8 cellular contexts compared by ENCODE assay signal in the genomic region with DNA sequence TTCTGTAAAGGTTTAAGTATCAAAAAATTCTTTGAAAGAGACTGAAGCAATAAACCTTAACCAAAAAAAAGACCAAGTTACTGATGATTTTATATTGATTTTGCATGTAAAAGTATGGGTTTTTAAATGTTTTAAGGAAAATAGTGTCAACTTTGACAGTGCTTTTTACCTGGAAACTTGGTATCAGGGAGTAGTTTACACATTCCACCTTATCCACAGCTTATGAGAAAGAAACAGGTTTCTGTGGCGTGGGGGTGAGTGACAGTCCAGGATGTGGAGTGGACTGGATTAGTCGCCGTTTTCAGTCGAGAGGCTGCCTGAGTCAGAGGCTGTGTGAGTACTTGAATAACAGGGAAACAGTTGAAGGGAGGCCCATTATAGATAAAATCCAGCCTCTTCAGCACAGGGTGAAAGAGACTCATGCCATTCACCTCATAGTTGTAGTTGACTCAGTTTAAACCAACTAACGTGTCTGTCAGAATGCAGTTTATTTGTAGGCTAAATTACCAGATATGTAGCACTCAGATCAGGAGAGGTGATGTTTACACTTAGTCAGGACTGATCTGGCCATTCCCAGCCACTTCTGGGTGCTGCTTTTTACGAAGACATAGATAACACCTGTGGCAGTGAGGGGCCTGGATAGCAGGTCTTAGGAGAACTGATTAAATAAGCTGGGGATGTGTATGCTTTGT. TPM values are rescaled to one million over a fixed set of nuclear protein-coding genes. Genes with fewer than 3 reads are reported as not detected.
DNase-seq lines count a peak whose midpoint lies in the region; ATAC-seq and TF ChIP-seq lines count a peak whose summit lies in the region.

No MANE protein-coding gene starts in this region.

- WGBS in ovary, 3 donors: 72 to 76% (median 75%) methylated on average over 6 of the region's 6 CpGs

- TF ChIP-seq POLR2A in ovary (IDR thresholded peaks at IDR 0.05): no peak

- H3K27me3 ChIP-seq in ovary: no peaks in the 10 kb centered on the region

- POLR2A ChIA-PET in WTC11 (lab: Charles Lee): no interaction called here

- no peak for TF ChIP-seq CTCF in WTC11 (IDR thresholded peaks at IDR 0.05)
- no peak for TF ChIP-seq CTCF in ovary (IDR thresholded peaks at IDR 0.05)

- no peaks in the 10 kb centered on the region for H3K36me3 ChIP-seq in ovary

- peaks cover 5% of the 10 kb centered on the region for H3K36me3 Mint-ChIP-seq in WTC11

- H3K4me3 Mint-ChIP-seq in WTC11: no peak overlapping the region

- H3K27me3 Mint-ChIP-seq in WTC11 (ENCODE audit: low read depth): no peaks in the 10 kb centered on the region

- H3K27ac ChIP-seq in ovary: peak overlapping the region; percentile 3 to 9

- DNase-seq in WTC11 (ENCODE audit: low spot score) (no peak), ovary (no peak), NCI-H82 (lab: John Stamatoyannopoulos, UW) (no peak), NCI-H2171 treated with DMSO at 0.1 percent for 48 hours (lab: John Stamatoyannopoulos, UW) (no peak)
- peak; percentile 43 for DNase-seq in effector CD4-positive, alpha-beta T cell

- H3K4me3 ChIP-seq in ovary: no peak overlapping the region

- no peaks in the 10 kb centered on the region for H3K9me3 Mint-ChIP-seq in WTC11

- ATAC-seq in GM18909 (IDR thresholded peaks at IDR 0.05; ENCODE audit: poor library complexity, unreplicated experiment) (peak; percentile 47), HG03342 (IDR thresholded peaks at IDR 0.05; ENCODE audit: unreplicated experiment) (peak; percentile 40), WTC11 (no peak), HG02763 (IDR thresholded peaks at IDR 0.05; ENCODE audit: unreplicated experiment) (no peak)

- peaks cover 14% of the 10 kb centered on the region for H3K4me1 Mint-ChIP-seq in WTC11

- H3K9me3 ChIP-seq in ovary: no peaks in the 10 kb centered on the region

- intact Hi-C loops in ovary (cut with DNase I): loop anchor here in 1 of 4 donors (10.0 kb wide), 1 partner anchor 127 kb away; no protein-coding TSS in a partner anchor

- CTCF ChIA-PET in WTC11 (lab: Charles Lee): no interaction called here

- no peak for TF ChIP-seq EP300 in ovary (IDR thresholded peaks at IDR 0.05)

- peaks cover 7% of the 10 kb centered on the region for H3K4me1 ChIP-seq in ovary (ENCODE audit: insufficient read depth)

- peak overlapping the region; percentile 21; the same call in 1 of the 2 replicates for H3K27ac Mint-ChIP-seq in WTC11

TF ChIP-seq in WTC11, 78 proteins besides CTCF, POLR2A, EP300 and RAD21:
- TF ChIP-seq ZNF396 (CRISPR knock-in tag; IDR thresholded peaks at IDR 0.05; ENCODE audit: borderline replicate concordance) (no peak), ZNF423 (CRISPR knock-in tag; IDR thresholded peaks at IDR 0.05) (no peak), CBFB (CRISPR knock-in tag; IDR thresholded peaks at IDR 0.05; ENCODE audit: low read depth) (no peak), RORB (CRISPR knock-in tag; IDR thresholded peaks at IDR 0.05) (no peak)

RNA-seq across cellular contexts. Expression of a gene that starts 0.6 kb away (rescaled TPM):
- total RNA-seq in WTC11 (2021) (0.13 to 0.14 TPM in 2 of 3 replicates, not detected in the other), ovary (10 to 100 TPM in 2 of 7 donors, 1 to 10 TPM in 5; 2.4 to 14.6 (median 5.5) TPM)
- polyA plus RNA-seq in ovary: 1 to 10 TPM; 4.7 to 7.6 TPM

RNA-seq across cellular contexts. Expression of a gene that starts 49.6 kb away (rescaled TPM):
- total RNA-seq in WTC11 (2021) (0.09 TPM in 1 of 3 replicates, not detected in the others), ovary (under 1 TPM in 1 of 7 donors, not detected in 6; 0.30 TPM)
- polyA plus RNA-seq in ovary: under 1 TPM in 1 of 2 donors, not detected in 1; 0.73 TPM

Comparison
In these comparisons a context has a peak if more than half of its experiments do, and no peak if none do; other contexts are left out.
1. ATAC-seq: peak in GM18909 (single experiment) and HG03342 (single experiment); none in WTC11 (single experiment) and HG02763 (single experiment).